In the genomic region with DNA sequence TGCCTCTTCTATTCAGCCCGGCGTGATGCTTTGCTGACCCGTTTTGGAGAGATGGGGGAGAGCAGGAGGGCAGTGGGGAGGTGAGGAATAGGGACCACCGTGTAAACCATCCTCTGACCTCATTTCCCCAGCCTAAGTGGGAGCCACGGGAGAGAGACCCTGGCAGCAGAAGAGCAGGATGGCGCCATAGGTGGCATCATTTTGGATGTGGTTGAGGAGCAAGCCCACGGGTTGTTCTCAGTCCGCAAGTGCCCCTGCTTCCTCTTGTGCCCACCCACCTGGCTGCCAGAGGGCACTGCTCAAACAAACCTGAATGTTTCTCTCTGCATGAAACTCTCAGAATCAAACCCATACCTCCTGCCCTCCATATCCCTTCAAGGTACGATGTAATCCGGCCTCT, we compare ENCODE assay signal across 20 cellular contexts. TPM values are rescaled to one million over a fixed set of nuclear protein-coding genes. Genes with fewer than 3 reads are reported as not detected.
DNase-seq lines count a peak whose midpoint lies in the region; ATAC-seq and TF ChIP-seq lines count a peak whose summit lies in the region.
"Had no signal": no experiment of that assay in that cellular context is flagged by ENCODE, and none has a peak within 500 bp of the region (broad histone marks: within the 10 kb centered on the region; RNA-seq: fewer than 3 reads in every experiment).

No MANE protein-coding gene starts in this region.

- TF ChIP-seq RAD21 in IMR-90 (IDR thresholded peaks at IDR 0.05; ENCODE audit: low read length), result no peak

- in situ Hi-C loops in IMR-90 (cut with MboI; ENCODE audit: low sequenced_read_pairs), result no loop called here

- peaks cover 0 to 10% of the 10 kb centered on the region in 2 experiments; a peak in 1 of 4 replicates for H3K79me1 ChIP-seq in IMR-90 (ENCODE audit: low read depth in 1 of 2, low read length in 2 of 2)

- no peak overlapping the region for H4K5ac ChIP-seq in IMR-90 (ENCODE audit: low read depth, low read length)

- H3K27me3 ChIP-seq in IMR-90 (ENCODE audit: control insufficient read depth, insufficient read depth, low read length) (no peaks in the 10 kb centered on the region), spleen (replicated peaks in 1 of 7) (no peaks in the 10 kb centered on the region)
- H3K27me3 ChIP-seq: BLaER1 had no signal

- H3K27me3 Mint-ChIP-seq in activated T-cell treated with anti-CD3 and anti-CD28 coated beads, Interleukin-2, amount 50 U/mL, for 72 hours (ENCODE audit: low read depth), result no peaks in the 10 kb centered on the region
- peaks cover 14% of the 10 kb centered on the region for H3K27me3 Mint-ChIP-seq in brain

- H4K91ac ChIP-seq in IMR-90 (ENCODE audit: insufficient read depth, low read depth, low read length), result no peak overlapping the region

- no peak overlapping the region for H3K4me3 Mint-ChIP-seq in activated T-cell treated with anti-CD3 and anti-CD28 coated beads, Interleukin-2, amount 50 U/mL, for 72 hours
- peak overlapping the region in 2 of 5 experiments; percentile 37 to 46 for H3K4me3 Mint-ChIP-seq in brain
- H3K4me3 Mint-ChIP-seq: immature natural killer cell; T-helper 2 cell treated with Interferon-gamma antibody and Interleukin-4, amounts not matched to agents 5 μg/mL and 100 μg/mL, for 36 hours; WTC11 had no signal

- CTCF ChIA-PET in IMR-90 (lab: Yijun Ruan, JAX), result no interaction called here

- H3K18ac ChIP-seq in IMR-90 (ENCODE audit: low read depth, low read length), result no peak overlapping the region

- no peak for TF ChIP-seq POLR2A in IMR-90 (IDR thresholded peaks at IDR 0.05; ENCODE audit: low read depth, low read length)
- no peak for TF ChIP-seq POLR2A in spleen (IDR thresholded peaks at IDR 0.05)

- POLR2A ChIA-PET in IMR-90 (lab: Charles Lee; ENCODE audit: unreplicated experiment), result no interaction called here

- H2BK15ac ChIP-seq in IMR-90 (ENCODE audit: low read depth, low read length), result no peak overlapping the region

- BruUV-seq in IMR-90 (replicated peaks; lab: Mats Ljungman, UMichigan), result no TSS peak

- no peak for TF ChIP-seq CTCF in IMR-90 (conservative IDR thresholded peaks at IDR 0.05; ENCODE audit: low read depth, low read length)
- no peak for TF ChIP-seq CTCF in brain (conservative IDR thresholded peaks at IDR 0.05)
- TF ChIP-seq CTCF in spleen (IDR thresholded peaks at IDR 0.05 in 8 of 11, conservative IDR thresholded peaks at IDR 0.05 in 3 of 11), result no peak

- H2AK5ac ChIP-seq in IMR-90 (ENCODE audit: low read depth, low read length), result peak overlapping the region; percentile 80; the same call in 1 of the 2 replicates

- 95% methylated on average over 3 of the region's 10 CpGs; no CpG with 5 or more reads in 1 of the 2 experiments for WGBS in IMR-90 (ENCODE audit: extremely low coverage in 2 of 2, insufficient read length in 1 of 2), 2 experiments
- WGBS in spleen, 5 donors, result 74 to 85% (median 81%) methylated on average over 10 of the region's 10 CpGs

- no peak overlapping the region for H3K14ac ChIP-seq in IMR-90 (replicated peaks; ENCODE audit: low read depth, low read length)

- peaks cover 85% of the 10 kb centered on the region for H3K4me1 Mint-ChIP-seq in activated T-cell treated with anti-CD3 and anti-CD28 coated beads, Interleukin-2, amount 50 U/mL, for 72 hours (ENCODE audit: low read depth)
- peaks cover 56% of the 10 kb centered on the region for H3K4me1 Mint-ChIP-seq in brain

- H3K4me3 ChIP-seq in IMR-90 (ENCODE audit: insufficient read depth, low read depth, low read length) (no peak overlapping the region), spleen (no peak overlapping the region)
- H3K4me3 ChIP-seq: BLaER1, left ventricle myocardium inferior, mucosa of descending colon had no signal

- H4K20me1 ChIP-seq in IMR-90 (ENCODE audit: insufficient read depth, low read length), result peaks cover 7% of the 10 kb centered on the region; the same call in 1 of the 2 replicates
- H4K20me1 ChIP-seq: BLaER1 had no signal

- H3K23ac ChIP-seq in IMR-90 (ENCODE audit: low read depth, low read length), result no peak overlapping the region

- H3K4me2 ChIP-seq in IMR-90 (ENCODE audit: low read depth, low read length), result no peak overlapping the region
- H3K4me2 ChIP-seq: BLaER1 had no signal

- H4K8ac ChIP-seq in IMR-90 (ENCODE audit: low read depth in 2 of 2, low read length in 2 of 2), result no peak overlapping the region

- H3K4me1 ChIP-seq in IMR-90 (ENCODE audit: control insufficient read depth, insufficient read depth, low read length) (peaks cover 14% of the 10 kb centered on the region), spleen (peaks cover 24 to 70% (median 44%) of the 10 kb centered on the region in 6 donors)

- H3K9me3 ChIP-seq in IMR-90 (ENCODE audit: control insufficient read depth, insufficient read depth, low read length) (no peaks in the 10 kb centered on the region), spleen (no peaks in the 10 kb centered on the region)
- H3K9me3 ChIP-seq: BLaER1, left ventricle myocardium inferior, mucosa of descending colon had no signal

- intact Hi-C loops in IMR-90 (cut with micrococcal nuclease) (no loop called here), spleen (cut with DNase I; ENCODE audit: low total_unique reads) (no loop called here)

- H3K56ac ChIP-seq in IMR-90 (ENCODE audit: extremely low read depth, insufficient read depth, low read length), result no peak overlapping the region

- H3K27ac Mint-ChIP-seq in activated T-cell treated with anti-CD3 and anti-CD28 coated beads, Interleukin-2, amount 50 U/mL, for 72 hours, result peak overlapping the region; percentile 51
- H3K27ac Mint-ChIP-seq in brain, result peak overlapping the region in 3 of 5 experiments; percentile 21 to 44 (median 44)
- H3K27ac Mint-ChIP-seq: T-helper 2 cell treated with Interferon-gamma antibody and Interleukin-4, amounts not matched to agents 5 μg/mL and 100 μg/mL, for 36 hours; WTC11 had no signal

- H3K36me3 Mint-ChIP-seq in activated T-cell treated with anti-CD3 and anti-CD28 coated beads, Interleukin-2, amount 50 U/mL, for 72 hours (ENCODE audit: insufficient read depth in 2 of 2), result peaks cover 8% of the 10 kb centered on the region in 2 donors
- peaks cover under 1% of the 10 kb centered on the region for H3K36me3 Mint-ChIP-seq in brain
- H3K36me3 Mint-ChIP-seq: WTC11 had no signal

- H2AK9ac ChIP-seq in IMR-90 (replicated peaks; ENCODE audit: low read depth, low read length, poor library complexity), result no peak overlapping the region

- peaks cover 18% of the 10 kb centered on the region for H3K9me1 ChIP-seq in IMR-90 (ENCODE audit: insufficient read depth, low read length)

- no peak overlapping the region for H2BK5ac ChIP-seq in IMR-90 (ENCODE audit: low read depth, low read length, poor library complexity, severe bottlenecking)

- no peaks in the 10 kb centered on the region for H3K9me3 Mint-ChIP-seq in activated T-cell treated with anti-CD3 and anti-CD28 coated beads, Interleukin-2, amount 50 U/mL, for 72 hours
- H3K9me3 Mint-ChIP-seq in brain, result peaks cover 0 to 21% (median 0%) of the 10 kb centered on the region in 5 experiments
- H3K9me3 Mint-ChIP-seq: T-helper 2 cell treated with Interferon-gamma antibody and Interleukin-4, amounts not matched to agents 5 μg/mL and 100 μg/mL, for 36 hours; WTC11 had no signal

- no peak overlapping the region for H2AFZ ChIP-seq in IMR-90 (replicated peaks; ENCODE audit: low read length, poor library complexity)

- ATAC-seq in activated T-cell treated with anti-CD3 and anti-CD28 coated beads, Interleukin-2, amount 50 U/mL, for 72 hours (replicated peaks in 1 of 2), result no peak
- no peak for ATAC-seq in IMR-90 (ENCODE audit: low read depth)
- no peak for ATAC-seq in HG02763 (IDR thresholded peaks at IDR 0.05; ENCODE audit: unreplicated experiment)
- ATAC-seq: mucosa of descending colon, WTC11 had no signal

- no peak overlapping the region for H2BK120ac ChIP-seq in IMR-90 (ENCODE audit: low read depth, low read length)

- H3K36me3 ChIP-seq in IMR-90 (ENCODE audit: control insufficient read depth, insufficient read depth, low read length), result no peaks in the 10 kb centered on the region
- H3K36me3 ChIP-seq in spleen, result no peaks in the 10 kb centered on the region
- H3K36me3 ChIP-seq: BLaER1, left ventricle myocardium inferior had no signal

- H3K9ac ChIP-seq in IMR-90 (ENCODE audit: low read depth, low read length), result no peak overlapping the region
- H3K9ac ChIP-seq: BLaER1 had no signal

- H3K4ac ChIP-seq in IMR-90 (ENCODE audit: low read depth, low read length), result peak overlapping the region; percentile 20; the same call in 1 of the 2 replicates

- dilution Hi-C loops in IMR-90 (cut with HindIII; ENCODE audit: low sequenced_read_pairs, unreplicated experiment), result no loop called here

- H3K27ac ChIP-seq in IMR-90 (ENCODE audit: insufficient read depth, low read length) (no peak overlapping the region), spleen (no peak overlapping the region)
- H3K27ac ChIP-seq: BLaER1, left ventricle myocardium inferior had no signal

- no peak for DNase-seq in activated T-cell treated with anti-CD3 and anti-CD28 coated beads, Interleukin-2, amount 50 U/mL, for 72 hours
- DNase-seq in activated T-cell treated with anti-CD3 and anti-CD28 coated beads, Interleukin-2, amount 50 U/mL, for 48 hours, result no peak
- no peak for DNase-seq in IMR-90
- DNase-seq in spleen, result peak; percentile 62
- no peak for DNase-seq in stimulated activated CD4-positive, alpha-beta T cell treated with anti-CD3 and anti-CD28 coated beads, Interleukin-4, amount 100 ng/mL, for 24 hours
- DNase-seq in SK-N-DZ (ENCODE audit: low spot score), result no peak
- DNase-seq: immature natural killer cell; left ventricle myocardium inferior; mucosa of descending colon; NCI-H1694 treated with DMSO at 0.1 percent for 48 hours; NCI-H526 treated with DMSO at 0.1 percent for 48 hours; nucleus accumbens; OCI-M1; retina; stimulated activated CD4-positive, alpha-beta T cell treated with anti-CD3 and anti-CD28 coated beads, Interleukin-12 subunit alpha, Interleukin-12 subunit beta, amount 100 ng/mL, for 4 hours had no signal

- H2BK20ac ChIP-seq in IMR-90 (ENCODE audit: low read depth, low read length), result no peak overlapping the region; the same call in 1 of the 2 replicates

TF ChIP-seq in IMR-90, 13 proteins besides CTCF, POLR2A, EP300 and RAD21:
- TF ChIP-seq FOS (IDR thresholded peaks at IDR 0.05; ENCODE audit: low read depth, low read length), result no peak

RNA-seq across cellular contexts. Expression of a gene that starts 10.7 kb away (rescaled TPM):
- total RNA-seq in activated T-cell treated with anti-CD3 and anti-CD28 coated beads, Interleukin-2, amount 50 U/mL, for 72 hours, result 1,000 to 10,000 TPM; 1,002 to 1,182 TPM
- total RNA-seq in IMR-90 (2012; rRNA removed) (2,742 and 4,320 TPM in 2 replicates), spleen (1,000 to 10,000 TPM in 1 of 7 donors, 100 to 1,000 TPM in 6; 770 to 1,107 (median 909) TPM)
- polyA plus RNA-seq in IMR-90 (2012; rRNA removed) (2,042 and 2,259 TPM in 2 replicates), brain (ENCODE audit: insufficient read depth, low read depth, low replicate concordance) (912 TPM), spleen (100 to 1,000 TPM; 623 to 743 (median 691) TPM)
- 1,014 and 1,274 TPM in 2 replicates for polyA plus RNA-seq in IMR-90 (2012; cell fraction: cytosol; rRNA removed)
- polyA plus RNA-seq in IMR-90 (2012; cell fraction: nucleus; rRNA removed; ENCODE audit: low replicate concordance), result 915 and 1,106 TPM in 2 replicates
- 942 and 1,012 TPM in 2 replicates for polyA plus RNA-seq in SK-N-DZ (2014; cell fraction: cytosol; rRNA removed)
- polyA plus RNA-seq in SK-N-DZ (2014; cell fraction: nucleus; rRNA removed), result 520 and 534 TPM in 2 replicates
